In genomic region chr14:106442857-106443256, GRCh38 we compare ENCODE assay signal across 11 cellular contexts.
A peak's percentile ranks its signal among the peaks of the same experiment; 100 is the strongest.
DNase-seq lines count a peak whose midpoint lies in the region; ATAC-seq, FAIRE-seq and TF ChIP-seq lines count a peak whose summit lies in the region.
"Had no signal": no experiment of that assay in that cellular context is flagged by ENCODE, and none has a peak within 500 bp of the region (broad histone marks: within the 10 kb centered on the region; RNA-seq: fewer than 3 reads in every experiment).

No MANE protein-coding gene starts in this region.

- no peak for TF ChIP-seq POLR2A in GM12892 (IDR thresholded peaks at IDR 0.05; ENCODE audit: low read depth, low read length)

- H3K36me3 Mint-ChIP-seq in activated T-helper 17 cell treated with anti-CD3 and anti-CD28 coated beads, Interleukin-2, amount 50 U/mL, for 72 hours (ENCODE audit: low read depth): no peaks in the 10 kb centered on the region

- no peak overlapping the region for H3K4me2 ChIP-seq in PC-9

- H3K27me3 Mint-ChIP-seq in activated T-helper 17 cell treated with anti-CD3 and anti-CD28 coated beads, Interleukin-2, amount 50 U/mL, for 72 hours: peaks cover 36% of the 10 kb centered on the region

- no peaks in the 10 kb centered on the region for H3F3A ChIP-seq in PC-9 (ENCODE audit: insufficient read depth, low read depth)

- H3K27ac Mint-ChIP-seq in activated T-helper 17 cell treated with anti-CD3 and anti-CD28 coated beads, Interleukin-2, amount 50 U/mL, for 72 hours: no peak overlapping the region

- no peak overlapping the region for H3K27ac ChIP-seq in PC-9

- no peaks in the 10 kb centered on the region for H3K9me3 Mint-ChIP-seq in activated T-helper 17 cell treated with anti-CD3 and anti-CD28 coated beads, Interleukin-2, amount 50 U/mL, for 72 hours

- no peaks in the 10 kb centered on the region for H3K4me1 Mint-ChIP-seq in activated T-helper 17 cell treated with anti-CD3 and anti-CD28 coated beads, Interleukin-2, amount 50 U/mL, for 72 hours

- H3K36me3 ChIP-seq in PC-9 (ENCODE audit: low read depth): no peaks in the 10 kb centered on the region

- H2AFZ ChIP-seq in PC-9: no peak overlapping the region

- intact Hi-C loops in PC-9 (cut with micrococcal nuclease; ENCODE audit: unreplicated experiment): no loop called here

- H3K27me3 ChIP-seq in PC-9 (ENCODE audit: insufficient read depth, low read depth): peaks cover 23% of the 10 kb centered on the region

- peak; percentile 61 for ATAC-seq in activated T-helper 17 cell treated with anti-CD3 and anti-CD28 coated beads, Interleukin-2, amount 50 U/mL, for 72 hours (replicated peaks)
- ATAC-seq in HG03432 (IDR thresholded peaks at IDR 0.05; ENCODE audit: unreplicated experiment): no peak
- no peak for ATAC-seq in HG03342 (IDR thresholded peaks at IDR 0.05; ENCODE audit: unreplicated experiment)

- DNase-seq in GM12892 (ENCODE audit: insufficient read length) (no peak), PC-9 (no peak), HuH-7 (ENCODE audit: low spot score) (no peak), SKM-1 (lab: John Stamatoyannopoulos, UW; ENCODE audit: unreplicated experiment) (no peak)
- DNase-seq in stimulated activated CD4-positive, alpha-beta T cell treated with anti-CD3 and anti-CD28 coated beads, TNF-alpha, amount 100 ng/mL, for 24 hours (ENCODE audit: low read depth in 3 of 3): peak; percentile 15 to 43 (median 17)
- DNase-seq: erythroblast, midbrain, NCI-H1930 had no signal

- peak; percentile 38; the same call in 1 of the 2 replicates for TF ChIP-seq CTCF in PC-9 (conservative IDR thresholded peaks at IDR 0.05)

- peak; percentile 81 for FAIRE-seq in GM12892 (lab: Jason Lieb, UNC)

- no TSS peak for BruUV-seq in PC-9 (replicated peaks; lab: Mats Ljungman, UMichigan)

- CTCF ChIA-PET in PC-9 (lab: Charles Lee): no interaction called here

- no peak overlapping the region for H3K4me3 ChIP-seq in PC-9

- no peaks in the 10 kb centered on the region for H3K79me2 ChIP-seq in PC-9 (ENCODE audit: low read depth)

- no peaks in the 10 kb centered on the region for H3K4me1 ChIP-seq in PC-9 (replicated peaks; ENCODE audit: insufficient read depth)

- H3K9me2 ChIP-seq in PC-9 (ENCODE audit: insufficient read depth): no peaks in the 10 kb centered on the region

- no peak overlapping the region for H3K4me3 Mint-ChIP-seq in activated T-helper 17 cell treated with anti-CD3 and anti-CD28 coated beads, Interleukin-2, amount 50 U/mL, for 72 hours

- no peaks in the 10 kb centered on the region for H4K20me1 ChIP-seq in PC-9 (ENCODE audit: insufficient read depth)

- H3K9me3 ChIP-seq in PC-9 (ENCODE audit: insufficient read depth, low read depth): no peaks in the 10 kb centered on the region

- POLR2A ChIA-PET in PC-9 (lab: Charles Lee; ENCODE audit: unreplicated experiment): no interaction called here

Comparison
In these comparisons a context has a peak if more than half of its experiments do, and no peak if none do; other contexts are left out.
1. DNase-seq: peak in stimulated activated CD4-positive, alpha-beta T cell treated with anti-CD3 and anti-CD28 coated beads, TNF-alpha, amount 100 ng/mL, for 24 hours (3 of 3); none in GM12892 (single experiment), PC-9 (0 of 2), HuH-7 (single experiment) and SKM-1 (single experiment).